8 cellular contexts compared by ENCODE assay signal in the genomic region with DNA sequence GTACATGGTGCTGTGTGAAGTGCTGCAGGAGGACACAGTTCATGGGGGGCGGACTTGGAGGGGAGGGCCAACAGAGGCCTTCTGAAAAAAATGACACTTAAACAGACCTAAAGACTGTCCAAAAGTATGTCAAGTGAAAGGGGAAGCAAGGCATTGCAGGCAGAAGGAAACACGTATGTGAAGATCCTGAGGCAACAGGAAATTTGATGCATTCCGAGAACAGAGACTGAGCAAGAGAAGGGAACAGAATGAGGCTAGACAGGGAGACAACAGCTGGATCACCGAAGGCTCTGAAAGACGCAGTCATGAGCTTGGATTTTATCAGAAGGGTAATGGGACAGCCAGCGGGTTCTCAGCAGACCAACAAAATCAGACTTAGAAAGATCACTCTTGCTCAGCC. TPM values are rescaled to one million over a fixed set of nuclear protein-coding genes. Genes with fewer than 3 reads are reported as not detected.
A peak's percentile ranks its signal among the peaks of the same experiment; 100 is the strongest.
DNase-seq lines count a peak whose midpoint lies in the region; ATAC-seq and TF ChIP-seq lines count a peak whose summit lies in the region.

No MANE protein-coding gene starts in this region.

- no peak for TF ChIP-seq POLR2A in HCT116 (IDR thresholded peaks at IDR 0.05; ENCODE audit: borderline replicate concordance, extremely low read depth, insufficient read depth, insufficient read length)

- H3K79me2 ChIP-seq in HCT116 (ENCODE audit: insufficient read depth, low read length): peaks cover 29% of the 10 kb centered on the region

- H3K36me3 ChIP-seq in HCT116 (ENCODE audit: control insufficient read depth in 1 of 2, insufficient read depth in 2 of 2, low read length in 2 of 2) (peaks cover 0 to 2% of the 10 kb centered on the region in 2 experiments; a peak in 2 of 4 replicates), SK-N-MC (ENCODE audit: insufficient read depth, low read length) (peaks cover 4% of the 10 kb centered on the region; the same call in 1 of the 2 replicates), skeletal muscle satellite cell (ENCODE audit: insufficient read depth, low read length) (peaks cover 16% of the 10 kb centered on the region)

- no peaks in the 10 kb centered on the region for H3K9me3 ChIP-seq in HCT116 (ENCODE audit: control insufficient read depth in 1 of 2, insufficient read depth in 1 of 2, low read depth in 1 of 2, low read length in 2 of 2)
- H3K9me3 ChIP-seq in SK-N-MC (ENCODE audit: low read depth, low read length): no peaks in the 10 kb centered on the region
- H3K9me3 ChIP-seq in skeletal muscle satellite cell (replicated peaks; ENCODE audit: low read length): no peaks in the 10 kb centered on the region

- no TSS peak for BruUV-seq in HCT116 (replicated peaks; lab: Mats Ljungman, UMichigan)

- H2AFZ ChIP-seq in HCT116 (ENCODE audit: low read depth, low read length, poor library complexity, severe bottlenecking): no peak overlapping the region

- TF ChIP-seq RAD21 in HCT116 (IDR thresholded peaks at IDR 0.05; ENCODE audit: low read depth): no peak

- H3K9ac ChIP-seq in HCT116 (ENCODE audit: low read length) (peak overlapping the region; percentile 89), SK-N-MC (ENCODE audit: insufficient read length) (peak overlapping the region; percentile 88), skeletal muscle satellite cell (ENCODE audit: low read depth, low read length) (peak overlapping the region; percentile 90)

- no peak overlapping the region for H3K27ac ChIP-seq in HCT116 (ENCODE audit: low read depth, low read length)
- H3K27ac ChIP-seq in SK-N-MC: no peak overlapping the region

- H4K20me1 ChIP-seq in HCT116 (ENCODE audit: insufficient read depth): no peaks in the 10 kb centered on the region

- H3K4me3 ChIP-seq in HCT116 (replicated peaks in 1 of 2; ENCODE audit: low read depth in 1 of 2, low read length in 2 of 2) (peak overlapping the region; percentile 97 to 99), SK-N-MC (peak overlapping the region; percentile 99), fibroblast of mammary gland (ENCODE audit: control insufficient read depth, low read depth, low read length) (peak overlapping the region; percentile 97), skeletal muscle satellite cell (ENCODE audit: low read length) (peak overlapping the region; percentile 86)

- TF ChIP-seq CTCF in HCT116 (IDR thresholded peaks at IDR 0.05 in 2 of 3, conservative IDR thresholded peaks at IDR 0.05 in 1 of 3; ENCODE audit: borderline replicate concordance in 1 of 3, insufficient read depth in 1 of 3, low read depth in 2 of 3, low read length in 2 of 3) (no peak), fibroblast of mammary gland (conservative IDR thresholded peaks at IDR 0.05; ENCODE audit: control insufficient read depth, insufficient read depth, low read depth, low read length) (no peak)

- no peaks in the 10 kb centered on the region for H3K9me2 ChIP-seq in HCT116 (ENCODE audit: insufficient read depth)

- H3K4me2 ChIP-seq in HCT116 (ENCODE audit: low read length): peak overlapping the region; percentile 93
- peak overlapping the region; percentile 95 for H3K4me2 ChIP-seq in skeletal muscle satellite cell (ENCODE audit: low read length)

- DNase-seq in HCT116 (ENCODE audit: low read depth, low spot score) (no peak), SK-N-MC (ENCODE audit: low read depth, low spot score) (no peak), fibroblast of mammary gland (ENCODE audit: low read depth) (peak; percentile 35), NCI-H526 (lab: John Stamatoyannopoulos, UW) (no peak), anterior cingulate cortex (lab: John Stamatoyannopoulos, UW) (no peak)

- CTCF ChIA-PET in HCT116 (lab: Charles Lee): interaction anchor here (1.6 kb wide), 1 partner anchor 24 kb away, joined by 6 read pairs; the partner anchor contains the start of gene POLDIP2

- intact Hi-C loops in HCT116 (cut with micrococcal nuclease): no loop called here

- ATAC-seq in HCT116 (no peak), HG03439 (IDR thresholded peaks at IDR 0.05; ENCODE audit: unreplicated experiment) (no peak), HG03025 (IDR thresholded peaks at IDR 0.05; ENCODE audit: low FRiP score, unreplicated experiment) (no peak)

- RAD21 ChIA-PET in HCT116 (lab: Charles Lee; ENCODE audit: low non-redundant PET in 1 of 2, low total read pairs in 2 of 2, uncharacterized antibody in 2 of 2, unreplicated experiment in 2 of 2): interaction anchor here in 1 of 2 experiments (2.5 kb wide), 1 partner anchor 23 kb away, joined by 9 read pairs; the partner anchor contains the start of gene POLDIP2

- POLR2A ChIA-PET in HCT116 (lab: Charles Lee): no interaction called here

- H3K27me3 ChIP-seq in HCT116 (ENCODE audit: insufficient read depth, low read length) (no peaks in the 10 kb centered on the region), skeletal muscle satellite cell (ENCODE audit: control insufficient read depth, insufficient read depth, low read length) (no peaks in the 10 kb centered on the region)

- H3K4me1 ChIP-seq in HCT116 (ENCODE audit: control insufficient read depth in 1 of 2, insufficient read depth in 2 of 2, low read length in 2 of 2) (peaks cover 16 to 38% of the 10 kb centered on the region in 2 experiments), skeletal muscle satellite cell (ENCODE audit: control insufficient read depth, insufficient read depth, low read length) (peaks cover 32% of the 10 kb centered on the region)

TF ChIP-seq in HCT116, 20 proteins besides CTCF, POLR2A, EP300 and RAD21 (continues in another document):
- TF ChIP-seq POLR2AphosphoS5 (IDR thresholded peaks at IDR 0.05; ENCODE audit: low read depth, low read length) (no peak), MAX (IDR thresholded peaks at IDR 0.05) (no peak), SIN3A (IDR thresholded peaks at IDR 0.05; ENCODE audit: low read depth) (no peak), TCF7L2 (IDR thresholded peaks at IDR 0.05; ENCODE audit: borderline replicate concordance, extremely low read depth, insufficient read depth, insufficient read length) (no peak), FOSL1 (IDR thresholded peaks at IDR 0.05; ENCODE audit: low read depth) (no peak), ZNF274 (IDR thresholded peaks at IDR 0.05; ENCODE audit: low read depth, low read length) (no peak), JUND (IDR thresholded peaks at IDR 0.05) (no peak), EZH2 (IDR thresholded peaks at IDR 0.05) (no peak), CBX3 (IDR thresholded peaks at IDR 0.05; ENCODE audit: low read depth) (no peak), EGR1 (IDR thresholded peaks at IDR 0.05; ENCODE audit: low read depth) (no peak), YY1 (IDR thresholded peaks at IDR 0.05; ENCODE audit: extremely low read depth, insufficient replicate concordance, low read depth, low read length) (no peak), EZH2phosphoT487 (IDR thresholded peaks at IDR 0.05; ENCODE audit: borderline replicate concordance) (no peak), SRF (IDR thresholded peaks at IDR 0.05; ENCODE audit: low read depth) (no peak), ELF1 (IDR thresholded peaks at IDR 0.05; ENCODE audit: borderline replicate concordance, low read depth) (no peak), SP1 (IDR thresholded peaks at IDR 0.05; ENCODE audit: low read depth) (no peak), ZFX (IDR thresholded peaks at IDR 0.05) (no peak), CEBPB (IDR thresholded peaks at IDR 0.05; ENCODE audit: low read depth) (no peak)
- TF ChIP-seq, protein P1, sequence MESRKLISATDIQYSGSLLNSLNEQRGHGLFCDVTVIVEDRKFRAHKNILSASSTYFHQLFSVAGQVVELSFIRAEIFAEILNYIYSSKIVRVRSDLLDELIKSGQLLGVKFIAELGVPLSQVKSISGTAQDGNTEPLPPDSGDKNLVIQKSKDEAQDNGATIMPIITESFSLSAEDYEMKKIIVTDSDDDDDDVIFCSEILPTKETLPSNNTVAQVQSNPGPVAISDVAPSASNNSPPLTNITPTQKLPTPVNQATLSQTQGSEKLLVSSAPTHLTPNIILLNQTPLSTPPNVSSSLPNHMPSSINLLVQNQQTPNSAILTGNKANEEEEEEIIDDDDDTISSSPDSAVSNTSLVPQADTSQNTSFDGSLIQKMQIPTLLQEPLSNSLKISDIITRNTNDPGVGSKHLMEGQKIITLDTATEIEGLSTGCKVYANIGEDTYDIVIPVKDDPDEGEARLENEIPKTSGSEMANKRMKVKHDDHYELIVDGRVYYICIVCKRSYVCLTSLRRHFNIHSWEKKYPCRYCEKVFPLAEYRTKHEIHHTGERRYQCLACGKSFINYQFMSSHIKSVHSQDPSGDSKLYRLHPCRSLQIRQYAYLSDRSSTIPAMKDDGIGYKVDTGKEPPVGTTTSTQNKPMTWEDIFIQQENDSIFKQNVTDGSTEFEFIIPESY (IDR thresholded peaks at IDR 0.05; ENCODE audit: extremely low read depth, insufficient replicate concordance, low read length): no peak
- TF ChIP-seq, protein P2, sequence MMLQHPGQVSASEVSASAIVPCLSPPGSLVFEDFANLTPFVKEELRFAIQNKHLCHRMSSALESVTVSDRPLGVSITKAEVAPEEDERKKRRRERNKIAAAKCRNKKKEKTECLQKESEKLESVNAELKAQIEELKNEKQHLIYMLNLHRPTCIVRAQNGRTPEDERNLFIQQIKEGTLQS (IDR thresholded peaks at IDR 0.05): no peak

RNA-seq across cellular contexts. Expression of gene IFT20, which starts 1.1 kb away (rescaled TPM):
- 21.7 TPM for total RNA-seq in HCT116 (2021; ENCODE audit: unreplicated experiment)
- polyA plus RNA-seq in HCT116 (2012): 17.0 and 20.2 TPM in 2 replicates
- 43.7 and 52.0 TPM in 2 replicates for total RNA-seq in skeletal muscle satellite cell (2012; rRNA removed)

RNA-seq across cellular contexts. Expression of gene TNFAIP1, which starts 1.4 kb away (rescaled TPM):
- total RNA-seq in HCT116 (2021; ENCODE audit: unreplicated experiment): 33.4 TPM
- 22.7 and 29.0 TPM in 2 replicates for polyA plus RNA-seq in HCT116 (2012)
- total RNA-seq in skeletal muscle satellite cell (2012; rRNA removed): 16.5 and 23.6 TPM in 2 replicates

RNA-seq across cellular contexts. Expression of gene TMEM97, which starts 15.2 kb away (rescaled TPM):
- 55.6 TPM for total RNA-seq in HCT116 (2021; ENCODE audit: unreplicated experiment)
- polyA plus RNA-seq in HCT116 (2012): 19.4 and 26.7 TPM in 2 replicates
- total RNA-seq in skeletal muscle satellite cell (2012; rRNA removed): 10.3 and 21.3 TPM in 2 replicates

RNA-seq across cellular contexts. Expression of gene POLDIP2, which starts 23.2 kb away (rescaled TPM):
- 78.0 TPM for total RNA-seq in HCT116 (2021; ENCODE audit: unreplicated experiment)
- polyA plus RNA-seq in HCT116 (2012): 58.6 and 65.7 TPM in 2 replicates
- total RNA-seq in skeletal muscle satellite cell (2012; rRNA removed): 83.1 and 95.0 TPM in 2 replicates

RNA-seq across cellular contexts. Expression of gene SEBOX, which starts 30.8 kb away (rescaled TPM):
- total RNA-seq in HCT116 (2021; ENCODE audit: unreplicated experiment): not detected
- not detected in 2 replicates for polyA plus RNA-seq in HCT116 (2012)
- not detected in 2 replicates for total RNA-seq in skeletal muscle satellite cell (2012; rRNA removed)
